8 cellular contexts compared by ENCODE assay signal in genomic region chr1:35539073-35539823, GRCh38. TPM values are rescaled to one million over a fixed set of nuclear protein-coding genes. Genes with fewer than 3 reads are reported as not detected.
DNase-seq lines count a peak whose midpoint lies in the region; TF ChIP-seq lines count a peak whose summit lies in the region.

No MANE protein-coding gene starts in this region.

- H3K27ac Mint-ChIP-seq in activated CD4-positive, alpha-beta T cell treated with anti-CD3 and anti-CD28 coated beads, Interleukin-2, amount 10 ng/mL, durations not matched to agents 24 days and 14 days = peak overlapping the region; percentile 86
- H3K27ac Mint-ChIP-seq in neural crest cell (ENCODE audit: unreplicated experiment) = peak overlapping the region; percentile 3

- peak overlapping the region; percentile 85 for H3K27ac ChIP-seq in caudate nucleus (ENCODE audit: low read depth, low read length)

- peaks cover 58% of the 10 kb centered on the region for H3K4me1 Mint-ChIP-seq in activated CD4-positive, alpha-beta T cell treated with anti-CD3 and anti-CD28 coated beads, Interleukin-2, amount 10 ng/mL, durations not matched to agents 24 days and 14 days
- H3K4me1 Mint-ChIP-seq in neural crest cell = peaks cover 44% of the 10 kb centered on the region

- intact Hi-C loops in activated CD4-positive, alpha-beta T cell treated with anti-CD3 and anti-CD28 coated beads, Interleukin-2, amount 10 ng/mL, durations not matched to agents 24 days and 14 days (cut with micrococcal nuclease) = loop anchor here (1.0 to 2.0 kb wide), 2 partner anchors 18 to 33 kb away; partner anchors contain the start of genes KIAA0319L and NCDN

- H3K9me3 Mint-ChIP-seq in activated CD4-positive, alpha-beta T cell treated with anti-CD3 and anti-CD28 coated beads, Interleukin-2, amount 10 ng/mL, durations not matched to agents 24 days and 14 days = no peaks in the 10 kb centered on the region
- H3K9me3 Mint-ChIP-seq in neural crest cell = no peaks in the 10 kb centered on the region

- peaks cover 36% of the 10 kb centered on the region for H3K36me3 Mint-ChIP-seq in activated CD4-positive, alpha-beta T cell treated with anti-CD3 and anti-CD28 coated beads, Interleukin-2, amount 10 ng/mL, durations not matched to agents 24 days and 14 days (ENCODE audit: low read depth)
- peaks cover under 1% of the 10 kb centered on the region for H3K36me3 Mint-ChIP-seq in neural crest cell (ENCODE audit: low read depth)

- no peaks in the 10 kb centered on the region for H3K27me3 Mint-ChIP-seq in activated CD4-positive, alpha-beta T cell treated with anti-CD3 and anti-CD28 coated beads, Interleukin-2, amount 10 ng/mL, durations not matched to agents 24 days and 14 days
- H3K27me3 Mint-ChIP-seq in neural crest cell (ENCODE audit: low read depth) = no peaks in the 10 kb centered on the region

- peak overlapping the region; percentile 75 for H3K4me3 Mint-ChIP-seq in activated CD4-positive, alpha-beta T cell treated with anti-CD3 and anti-CD28 coated beads, Interleukin-2, amount 10 ng/mL, durations not matched to agents 24 days and 14 days
- H3K4me3 Mint-ChIP-seq in neural crest cell = peak overlapping the region; percentile 42

- peak; percentile 87 for DNase-seq in activated CD4-positive, alpha-beta T cell treated with anti-CD3 and anti-CD28 coated beads, Interleukin-2, amount 10 ng/mL, durations not matched to agents 24 days and 14 days
- DNase-seq in activated CD4-positive, alpha-beta T cell treated with anti-CD3 and anti-CD28 coated beads, Interleukin-2, amount 50 U/mL, for 4 hours = no peak
- DNase-seq in NCI-H2171 treated with DMSO at 0.1 percent for 48 hours (lab: John Stamatoyannopoulos, UW) (peak; percentile 88), caudate nucleus (lab: John Stamatoyannopoulos, UW) (peak in 10 of 61 donors; percentile 9 to 50 (median 25)), neural crest cell (ENCODE audit: low read depth, low spot score) (no peak), NCI-H1105 (lab: John Stamatoyannopoulos, UW) (no peak), NCI-H146 treated with DMSO at 0.1 percent for 48 hours (lab: John Stamatoyannopoulos, UW; ENCODE audit: unreplicated experiment) (no peak), T1000 (lab: John Stamatoyannopoulos, UW) (no peak)

- TF ChIP-seq CTCF in neural crest cell (conservative IDR thresholded peaks at IDR 0.05) = no peak

RNA-seq across cellular contexts. Expression of gene KIAA0319L, which starts 18.0 kb away (rescaled TPM):
- 35.2 and 35.3 TPM in 2 replicates for total RNA-seq in activated CD4-positive, alpha-beta T cell treated with anti-CD3 and anti-CD28 coated beads, Interleukin-2, amount 10 ng/mL, durations not matched to agents 24 days and 14 days
- 54.2 and 55.9 TPM in 2 replicates for total RNA-seq in neural crest cell

RNA-seq across cellular contexts. Expression of gene NCDN, which starts 18.4 kb away (rescaled TPM):
- total RNA-seq in activated CD4-positive, alpha-beta T cell treated with anti-CD3 and anti-CD28 coated beads, Interleukin-2, amount 10 ng/mL, durations not matched to agents 24 days and 14 days = 33.5 and 34.0 TPM in 2 replicates
- 32.6 and 33.7 TPM in 2 replicates for total RNA-seq in neural crest cell

RNA-seq across cellular contexts. Expression of gene TFAP2E, which starts 33.9 kb away (rescaled TPM):
- 0.38 and 0.49 TPM in 2 replicates for total RNA-seq in activated CD4-positive, alpha-beta T cell treated with anti-CD3 and anti-CD28 coated beads, Interleukin-2, amount 10 ng/mL, durations not matched to agents 24 days and 14 days
- total RNA-seq in neural crest cell = 0.43 and 0.61 TPM in 2 replicates

Comparison
In these comparisons a context has a peak if more than half of its experiments do, and no peak if none do; other contexts are left out.
1. DNase-seq: peak in activated CD4-positive, alpha-beta T cell treated with anti-CD3 and anti-CD28 coated beads, Interleukin-2, amount 10 ng/mL, durations not matched to agents 24 days and 14 days (single experiment) and NCI-H2171 treated with DMSO at 0.1 percent for 48 hours (single experiment); none in activated CD4-positive, alpha-beta T cell treated with anti-CD3 and anti-CD28 coated beads, Interleukin-2, amount 50 U/mL, for 4 hours (0 of 2), neural crest cell (single experiment), NCI-H1105 (single experiment), NCI-H146 treated with DMSO at 0.1 percent for 48 hours (single experiment) and T1000 (single experiment).